In genomic region chr5:1174122-1174936, GRCh38 we compare ENCODE assay signal across 8 cellular contexts. TPM values are rescaled to one million over a fixed set of nuclear protein-coding genes. Genes with fewer than 3 reads are reported as not detected.
DNase-seq lines count a peak whose midpoint lies in the region; ATAC-seq and TF ChIP-seq lines count a peak whose summit lies in the region.

No MANE protein-coding gene starts in this region.

- ATAC-seq in GM18907 (IDR thresholded peaks at IDR 0.05; ENCODE audit: unreplicated experiment) (no peak), GM18517 (IDR thresholded peaks at IDR 0.05; ENCODE audit: unreplicated experiment) (no peak)

- H3K4me3 Mint-ChIP-seq in neural crest cell, result no peak overlapping the region

- H3K4me3 ChIP-seq in fibroblast of the aortic adventitia (ENCODE audit: low read depth, low read length), result no peak overlapping the region

- peak; percentile 45 for DNase-seq in activated gamma-delta T cell treated with Interleukin-2 at 50 U/mL for 16 hours
- DNase-seq in activated gamma-delta T cell (lab: John Stamatoyannopoulos, UW), result no peak
- peak; percentile 69 to 89 for DNase-seq in NCI-H524 (lab: John Stamatoyannopoulos, UW)
- peak; percentile 78 for DNase-seq in activated CD8-positive, alpha-beta memory T cell treated with anti-CD3 and anti-CD28 coated beads, Interleukin-2, amount 50 U/mL, for 48 hours
- peak; percentile 82 for DNase-seq in fibroblast of the aortic adventitia (ENCODE audit: low read depth)
- DNase-seq in neural crest cell (ENCODE audit: low read depth, low spot score), result peak; percentile 75

- H3K27me3 Mint-ChIP-seq in neural crest cell (ENCODE audit: low read depth), result no peaks in the 10 kb centered on the region

- no peaks in the 10 kb centered on the region for H3K9me3 Mint-ChIP-seq in neural crest cell

- no peaks in the 10 kb centered on the region for H3K36me3 Mint-ChIP-seq in neural crest cell (ENCODE audit: low read depth)

- H3K27ac Mint-ChIP-seq in neural crest cell (ENCODE audit: unreplicated experiment), result no peak overlapping the region

- H3K4me1 Mint-ChIP-seq in neural crest cell, result peaks cover 4% of the 10 kb centered on the region

- peak; percentile 77 for TF ChIP-seq CTCF in fibroblast of the aortic adventitia (IDR thresholded peaks at IDR 0.05; ENCODE audit: insufficient read depth, low read length)
- TF ChIP-seq CTCF in neural crest cell (conservative IDR thresholded peaks at IDR 0.05), result peak; percentile 78

RNA-seq across cellular contexts. Expression of gene SLC6A19, which starts 27.1 kb away (rescaled TPM):
- total RNA-seq in fibroblast of the aortic adventitia (ENCODE audit: low replicate concordance), result not detected in 2 replicates
- not detected in 2 replicates for total RNA-seq in neural crest cell

RNA-seq across cellular contexts. Expression of gene SLC6A18, which starts 50.9 kb away (rescaled TPM):
- total RNA-seq in fibroblast of the aortic adventitia (ENCODE audit: low replicate concordance) (not detected in 2 replicates), neural crest cell (not detected in 2 replicates)
